In the genomic region with DNA sequence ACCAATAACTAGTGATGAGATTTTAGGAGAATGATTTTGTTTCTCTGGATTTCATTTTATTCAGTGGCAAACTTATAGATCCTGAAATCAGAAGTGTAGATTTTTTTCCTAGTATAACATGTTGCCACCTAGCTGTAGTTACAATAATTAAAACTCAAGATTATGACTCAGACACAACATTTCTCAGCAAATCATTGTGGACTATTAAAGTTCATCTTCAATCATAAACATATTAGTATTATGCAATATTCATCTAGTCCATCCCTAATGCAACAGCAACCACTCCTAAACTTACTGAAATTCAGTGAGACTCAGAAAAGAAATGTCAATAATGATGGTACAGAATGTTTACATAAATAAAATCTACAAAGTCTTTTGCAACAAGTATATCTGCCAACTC, we compare ENCODE assay signal across 18 cellular contexts. TPM values are rescaled to one million over a fixed set of nuclear protein-coding genes. Genes with fewer than 3 reads are reported as not detected.
A peak's percentile ranks its signal among the peaks of the same experiment; 100 is the strongest.
DNase-seq lines count a peak whose midpoint lies in the region; ATAC-seq, FAIRE-seq and TF ChIP-seq lines count a peak whose summit lies in the region.
"Had no signal": no experiment of that assay in that cellular context is flagged by ENCODE, and none has a peak within 500 bp of the region (broad histone marks: within the 10 kb centered on the region; RNA-seq: fewer than 3 reads in every experiment).

No MANE protein-coding gene starts in this region.

- ATAC-seq in GM21447 (IDR thresholded peaks at IDR 0.05; ENCODE audit: unreplicated experiment) (peak; percentile 8), PC-3 (no peak)
- ATAC-seq: body of pancreas, gastroesophageal sphincter, left cardiac atrium had no signal

- peaks cover 68% of the 10 kb centered on the region for H3K79me2 ChIP-seq in PC-3 (ENCODE audit: low read length)
- H3K79me2 ChIP-seq in endothelial cell of umbilical vein (ENCODE audit: control insufficient read depth, insufficient read depth, low read length) = peaks cover 82% of the 10 kb centered on the region

- DNase-seq in PC-3 (no peak), endothelial cell of umbilical vein (ENCODE audit: low read depth, low spot score) (no peak), myocyte (ENCODE audit: low read depth) (peak; percentile 8), right atrium auricular region (ENCODE audit: low spot score) (no peak), DMS153 treated with DMSO at 0.1 percent for 48 hours (lab: John Stamatoyannopoulos, UW; ENCODE audit: unreplicated experiment) (no peak), pons (ENCODE audit: low spot score) (no peak)
- no peak for DNase-seq in activated CD4-positive, alpha-beta T cell treated with anti-CD3 and anti-CD28 coated beads for 4 hours
- DNase-seq: body of pancreas; cortex of kidney; left cardiac atrium; MG63; nucleus accumbens; right lobe of liver; SK-N-SH; stimulated activated naive B cell treated with anti-CD40 and anti-IgM and Interleukin-4, amounts not matched to agents 10 μg/mL and 1 μg/mL and 100 μg/mL, for 72 hours had no signal

- TF ChIP-seq CTCF in PC-3 (conservative IDR thresholded peaks at IDR 0.05; ENCODE audit: low read depth, low read length) (peak; percentile 14; the same call in 1 of the 2 replicates), endothelial cell of umbilical vein (IDR thresholded peaks at IDR 0.05; ENCODE audit: extremely low read depth in 1 of 2, insufficient read depth in 1 of 2, low read depth in 1 of 2, low read length in 2 of 2) (no peak), right atrium auricular region (IDR thresholded peaks at IDR 0.05) (no peak)

- H3F3A ChIP-seq in PC-3 (ENCODE audit: low read length, unreplicated experiment) = peaks cover 7% of the 10 kb centered on the region

- no peak for TF ChIP-seq POLR2A in endothelial cell of umbilical vein (IDR thresholded peaks at IDR 0.05; ENCODE audit: low read depth, low read length)

- no peaks in the 10 kb centered on the region for H3K9me2 ChIP-seq in PC-3 (replicated peaks; ENCODE audit: low read length)
- H3K9me2 ChIP-seq: SK-N-SH had no signal

- H3K27me3 ChIP-seq in PC-3 (ENCODE audit: low read length) (no peaks in the 10 kb centered on the region), endothelial cell of umbilical vein (ENCODE audit: control insufficient read depth in 2 of 2, insufficient read depth in 2 of 2, low read length in 2 of 2) (no peaks in the 10 kb centered on the region), right atrium auricular region (no peaks in the 10 kb centered on the region)
- H3K27me3 ChIP-seq: body of pancreas, gastroesophageal sphincter, MG63, right lobe of liver had no signal

- CTCF ChIA-PET in PC-3 (lab: Charles Lee) (interaction anchor here (0.6 kb wide), 1 partner anchor 28 kb away, joined by 3 read pairs; no protein-coding TSS in a partner anchor), endothelial cell of umbilical vein (lab: Charles Lee) (interaction anchor here (0.8 to 1.0 kb wide), 2 partner anchors 17 to 28 kb away, joined by 3 read pairs; no protein-coding TSS in a partner anchor)

- no peak overlapping the region for H2AFZ ChIP-seq in PC-3 (ENCODE audit: low read length)
- H2AFZ ChIP-seq in endothelial cell of umbilical vein (ENCODE audit: low read depth, low read length) = no peak overlapping the region

- no peak overlapping the region for H3K27ac ChIP-seq in PC-3 (ENCODE audit: low read length)
- no peak overlapping the region for H3K27ac ChIP-seq in endothelial cell of umbilical vein (ENCODE audit: insufficient read depth, low read depth, low read length)
- no peak overlapping the region for H3K27ac ChIP-seq in right atrium auricular region
- H3K27ac ChIP-seq: body of pancreas, gastroesophageal sphincter, right lobe of liver, thoracic aorta had no signal

- H3K4me3 ChIP-seq in PC-3 (ENCODE audit: low read length) (no peak overlapping the region), endothelial cell of umbilical vein (replicated peaks in 1 of 3; ENCODE audit: insufficient read depth in 1 of 3, low read depth in 1 of 3, low read length in 3 of 3) (no peak overlapping the region), right atrium auricular region (no peak overlapping the region)
- H3K4me3 ChIP-seq: body of pancreas, gastroesophageal sphincter, MG63, right lobe of liver, thoracic aorta had no signal

- dilution Hi-C loops in endothelial cell of umbilical vein (cut with MboI; ENCODE audit: extremely low pct_ligation_motif_present, low sequenced_read_pairs) = no loop called here

- H3K9me1 ChIP-seq in endothelial cell of umbilical vein (replicated peaks; ENCODE audit: control insufficient read depth, extremely low read depth, insufficient read depth, low read length) = no peaks in the 10 kb centered on the region

- POLR2A ChIA-PET in PC-3 (lab: Charles Lee; ENCODE audit: unreplicated experiment) (interaction anchor here (0.6 kb wide), 1 partner anchor 138 kb away, joined by 3 read pairs; no protein-coding TSS in a partner anchor), endothelial cell of umbilical vein (lab: Charles Lee) (no interaction called here)

- H3K4me2 ChIP-seq in PC-3 (ENCODE audit: low read length) (no peak overlapping the region), endothelial cell of umbilical vein (ENCODE audit: insufficient read depth, low read length) (no peak overlapping the region)
- H3K4me2 ChIP-seq: SK-N-SH had no signal

- peaks cover 25% of the 10 kb centered on the region for H3K4me1 ChIP-seq in PC-3 (ENCODE audit: insufficient read depth, low read length)
- peaks cover 16% of the 10 kb centered on the region for H3K4me1 ChIP-seq in endothelial cell of umbilical vein (ENCODE audit: control insufficient read depth, extremely low read depth, insufficient read depth, low read length)
- H3K4me1 ChIP-seq in right atrium auricular region = peaks cover 0 to 41% of the 10 kb centered on the region in 2 donors

- BruUV-seq in PC-3 (replicated peaks; lab: Mats Ljungman, UMichigan) = TSS peak; percentile 9
- BruUV-seq in endothelial cell of umbilical vein (replicated peaks; lab: Mats Ljungman, UMichigan) = no TSS peak

- intact Hi-C loops in PC-3 (cut with micrococcal nuclease) (no loop called here), endothelial cell of umbilical vein (cut with micrococcal nuclease) (no loop called here)

- no peak for FAIRE-seq in endothelial cell of umbilical vein (lab: Jason Lieb, UNC)

- H4K20me1 ChIP-seq in PC-3 (ENCODE audit: low read length) (0 out of 2 replicates have a peak, but pooled peaks cover 14% of the 10 kb centered on the region), endothelial cell of umbilical vein (replicated peaks; ENCODE audit: control insufficient read depth, extremely low read depth, insufficient read depth, low read length) (peaks cover 6% of the 10 kb centered on the region)

- H3K9ac ChIP-seq in PC-3 (ENCODE audit: low read length) = no peak overlapping the region
- H3K9ac ChIP-seq in endothelial cell of umbilical vein (replicated peaks; ENCODE audit: extremely low read depth, insufficient read depth, low read length) = no peak overlapping the region
- H3K9ac ChIP-seq: SK-N-SH had no signal

- peaks cover 3% of the 10 kb centered on the region; the same call in 1 of the 2 replicates for H3K36me3 ChIP-seq in PC-3 (ENCODE audit: low read depth, low read length)
- peaks cover 0 to 4% of the 10 kb centered on the region in 2 experiments for H3K36me3 ChIP-seq in endothelial cell of umbilical vein (ENCODE audit: control insufficient read depth in 2 of 2, extremely low read depth in 1 of 2, insufficient read depth in 2 of 2, low read length in 2 of 2)
- H3K36me3 ChIP-seq in right atrium auricular region = no peaks in the 10 kb centered on the region
- H3K36me3 ChIP-seq: right lobe of liver, thoracic aorta had no signal

- H3K9me3 ChIP-seq in PC-3 (ENCODE audit: low read length) = no peaks in the 10 kb centered on the region
- H3K9me3 ChIP-seq in endothelial cell of umbilical vein (replicated peaks; ENCODE audit: control insufficient read depth, insufficient read depth, low read length) = no peaks in the 10 kb centered on the region
- no peaks in the 10 kb centered on the region for H3K9me3 ChIP-seq in right atrium auricular region
- H3K9me3 ChIP-seq: body of pancreas, gastroesophageal sphincter, MG63, right lobe of liver, SK-N-SH, thoracic aorta had no signal

TF ChIP-seq in endothelial cell of umbilical vein, 7 proteins besides CTCF, POLR2A, EP300 and RAD21:
- TF ChIP-seq JUN (IDR thresholded peaks at IDR 0.05; ENCODE audit: borderline replicate concordance, insufficient read depth, insufficient read length, low read depth) = peak; percentile 6
- TF ChIP-seq, protein P1, sequence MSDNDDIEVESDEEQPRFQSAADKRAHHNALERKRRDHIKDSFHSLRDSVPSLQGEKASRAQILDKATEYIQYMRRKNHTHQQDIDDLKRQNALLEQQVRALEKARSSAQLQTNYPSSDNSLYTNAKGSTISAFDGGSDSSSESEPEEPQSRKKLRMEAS (IDR thresholded peaks at IDR 0.05; ENCODE audit: insufficient read depth, insufficient read length) = no peak
- no peak for TF ChIP-seq FOS (IDR thresholded peaks at IDR 0.05; ENCODE audit: borderline replicate concordance, insufficient read depth, low read length)

RNA-seq across cellular contexts. Expression of gene USP34, which starts 51.3 kb away (rescaled TPM):
- total RNA-seq in PC-3 (2014; rRNA removed) = 67.1 and 74.5 TPM in 2 replicates
- 96.9 and 98.3 TPM in 2 replicates for total RNA-seq in endothelial cell of umbilical vein
- 45.7 and 46.3 TPM in 2 replicates for polyA plus RNA-seq in endothelial cell of umbilical vein
- polyA plus RNA-seq in endothelial cell of umbilical vein (2011; cell fraction: cytosol; rRNA removed) = 39.1 and 39.8 TPM in 2 replicates
- polyA plus RNA-seq in endothelial cell of umbilical vein (2011; cell fraction: nucleus; rRNA removed) = 115 and 154 TPM in 2 replicates
- 57.8 and 68.3 TPM in 2 replicates for polyA plus RNA-seq in endothelial cell of umbilical vein (2012)
- polyA minus RNA-seq in endothelial cell of umbilical vein = 168 and 201 TPM in 2 replicates
- polyA minus RNA-seq in endothelial cell of umbilical vein (2011; cell fraction: cytosol; rRNA and poly(A)+ RNA removed) = 52.8 TPM
- polyA minus RNA-seq in endothelial cell of umbilical vein (2011; cell fraction: nucleus; rRNA and poly(A)+ RNA removed) = 274 and 420 TPM in 2 replicates
- total RNA-seq in myocyte = 76.3 and 107 TPM in 2 replicates
- 26.2 TPM for polyA plus RNA-seq in myocyte (2012)
- total RNA-seq in right atrium auricular region = 10 to 100 TPM; 66.0 to 76.0 TPM
